In the genomic region with DNA sequence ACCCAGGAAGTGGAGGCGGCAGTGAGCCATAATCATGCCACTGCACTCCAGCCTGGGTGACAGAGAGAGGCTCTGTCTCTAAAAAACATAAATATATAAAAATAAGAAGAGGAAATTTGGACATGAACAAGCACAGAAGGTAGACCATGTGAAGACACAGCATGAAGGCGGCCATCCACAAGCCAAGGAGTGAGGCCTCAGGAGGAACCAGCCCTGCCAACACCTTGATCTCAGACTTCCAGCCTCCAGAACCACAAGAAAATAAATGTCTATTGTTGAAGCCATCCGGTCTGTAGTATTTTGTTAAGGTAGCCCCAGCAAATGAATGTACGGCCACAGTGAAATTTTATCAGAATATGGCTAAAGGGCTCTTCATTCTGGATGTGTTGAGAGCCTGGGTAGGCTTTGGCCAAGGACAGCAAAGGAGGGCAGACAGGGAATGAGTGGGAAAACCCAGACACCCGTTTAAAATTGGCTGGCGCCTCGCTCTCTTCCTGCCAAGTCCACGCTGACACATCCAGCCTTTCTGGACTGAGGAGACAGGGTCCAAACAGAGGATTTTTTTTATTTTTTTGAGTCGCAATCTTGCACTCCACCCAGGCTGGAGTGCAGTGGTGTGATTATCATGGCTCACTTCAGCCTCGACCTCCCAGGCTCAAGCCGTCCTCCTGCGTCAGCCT, we compare ENCODE assay signal across 20 cellular contexts. TPM values are rescaled to one million over a fixed set of nuclear protein-coding genes. Genes with fewer than 3 reads are reported as not detected.
DNase-seq lines count a peak whose midpoint lies in the region; TF ChIP-seq lines count a peak whose summit lies in the region.
"Had no signal": no experiment of that assay in that cellular context is flagged by ENCODE, and none has a peak within 500 bp of the region (broad histone marks: within the 10 kb centered on the region; RNA-seq: fewer than 3 reads in every experiment).

No MANE protein-coding gene starts in this region.

- H3K4me3 Mint-ChIP-seq in progenitor cell of endocrine pancreas (ENCODE audit: low read depth) = no peak overlapping the region
- H3K4me3 Mint-ChIP-seq: CD14-positive monocyte, H9 had no signal

- DNase-seq in Ammon's horn (ENCODE audit: low spot score) = peak; percentile 33
- peak; percentile 62 for DNase-seq in GM03348 (ENCODE audit: low spot score)
- peak; percentile 40 to 92 for DNase-seq in cerebellar nuclear complex (lab: John Stamatoyannopoulos, UW)
- peak; percentile 10 for DNase-seq in occipital lobe (lab: John Stamatoyannopoulos, UW)
- no peak for DNase-seq in progenitor cell of endocrine pancreas (ENCODE audit: low spot score, unreplicated experiment)
- DNase-seq in HT-29 (ENCODE audit: low spot score) = no peak
- DNase-seq in HuH-7.5 (ENCODE audit: low spot score) = no peak
- DNase-seq: ACHN, AML-193, DMS79 treated with DMSO at 0.1 percent for 48 hours, H9, Kasumi-1, MM.1S, NCI-H1092 treated with DMSO at 0.1 percent for 48 hours, NCI-H146, NCI-H2029 treated with DMSO at 0.1 percent for 48 hours, NCI-H2171, SIG-M5 had no signal

- H3K27me3 Mint-ChIP-seq in progenitor cell of endocrine pancreas = peaks cover 3% of the 10 kb centered on the region

- no peaks in the 10 kb centered on the region for H3K4me1 Mint-ChIP-seq in progenitor cell of endocrine pancreas (ENCODE audit: low read depth)
- H3K4me1 Mint-ChIP-seq: CD14-positive monocyte had no signal

- TF ChIP-seq CTCF in progenitor cell of endocrine pancreas (IDR thresholded peaks at IDR 0.05; ENCODE audit: unreplicated experiment) = no peak

- H3K36me3 Mint-ChIP-seq in progenitor cell of endocrine pancreas (ENCODE audit: insufficient read depth) = no peaks in the 10 kb centered on the region
- H3K36me3 Mint-ChIP-seq: CD14-positive monocyte had no signal

- H3K9me3 Mint-ChIP-seq in progenitor cell of endocrine pancreas (ENCODE audit: low read depth) = no peaks in the 10 kb centered on the region
- H3K9me3 Mint-ChIP-seq: CD14-positive monocyte, H9 had no signal

- no peak overlapping the region for H3K27ac Mint-ChIP-seq in progenitor cell of endocrine pancreas
- H3K27ac Mint-ChIP-seq: CD14-positive monocyte, H9 had no signal

RNA-seq across cellular contexts. Expression of gene GRID2IP, which starts 13.0 kb away (rescaled TPM):
- total RNA-seq in occipital lobe (1.2 TPM), progenitor cell of endocrine pancreas (2.0 and 2.5 TPM in 2 replicates)
- not detected in 2 replicates for total RNA-seq in HT-29 (2014; rRNA removed; shearing (Covaris generic))
- total RNA-seq: NCI-H460 had no signal

RNA-seq across cellular contexts. Expression of gene ZDHHC4, which starts 13.0 kb away (rescaled TPM):
- total RNA-seq in occipital lobe = 54.4 TPM
- 83.4 and 86.5 TPM in 2 replicates for total RNA-seq in progenitor cell of endocrine pancreas
- total RNA-seq in HT-29 (2014; rRNA removed; shearing (Covaris generic)) = 40.8 and 42.1 TPM in 2 replicates

RNA-seq across cellular contexts. Expression of gene INTS15, which starts 25.6 kb away (rescaled TPM):
- 18.2 TPM for total RNA-seq in occipital lobe
- 48.6 and 57.1 TPM in 2 replicates for total RNA-seq in progenitor cell of endocrine pancreas
- 27.6 and 29.5 TPM in 2 replicates for total RNA-seq in HT-29 (2014; rRNA removed; shearing (Covaris generic))

RNA-seq across cellular contexts. Expression of gene ZNF853, which starts 51.2 kb away (rescaled TPM):
- 23.6 TPM for total RNA-seq in occipital lobe
- 13.7 and 14.3 TPM in 2 replicates for total RNA-seq in progenitor cell of endocrine pancreas
- total RNA-seq in HT-29 (2014; rRNA removed; shearing (Covaris generic)) = 0.31 TPM in 1 of 2 replicates, not detected in the other

Comparison
In these comparisons a context has a peak if more than half of its experiments do, and no peak if none do; other contexts are left out.
1. DNase-seq: peak in Ammon's horn (single experiment), GM03348 (single experiment), cerebellar nuclear complex (2 of 2) and occipital lobe (single experiment); none in progenitor cell of endocrine pancreas (single experiment), HT-29 (single experiment) and HuH-7.5 (single experiment).